ENCODE assay signal across 25 cellular contexts in genomic region chr22:49259870-49260615, GRCh38.
DNase-seq lines count a peak whose midpoint lies in the region; ATAC-seq and TF ChIP-seq lines count a peak whose summit lies in the region.
"Had no signal": no experiment of that assay in that cellular context is flagged by ENCODE, and none has a peak within 500 bp of the region (broad histone marks: within the 10 kb centered on the region; RNA-seq: fewer than 3 reads in every experiment).

No MANE protein-coding gene starts in this region.

- H3K4me2 ChIP-seq in neural progenitor cell, result peak overlapping the region; percentile 49
- H3K4me2 ChIP-seq: A549; BLaER1 treated with 17β-estradiol and CSF1 and Interleukin-3, amounts not matched to agents 10 nM and 100 nM had no signal

- H3K27ac Mint-ChIP-seq in chondrocyte (ENCODE audit: unreplicated experiment) (no peak overlapping the region), neural progenitor cell (no peak overlapping the region)
- no peak overlapping the region for H3K27ac Mint-ChIP-seq in stimulated activated memory B cell treated with anti-CD40 and anti-IgM and Interleukin-4, amounts not matched to agents 10 μg/mL and 1 μg/mL and 100 μg/mL, for 72 hours
- H3K27ac Mint-ChIP-seq: CD4-positive, alpha-beta T cell; HFFc6 had no signal

- H3F3A ChIP-seq in neural progenitor cell (ENCODE audit: low read depth), result peaks cover 6% of the 10 kb centered on the region

- no peaks in the 10 kb centered on the region for H4K20me1 ChIP-seq in neural progenitor cell (ENCODE audit: low read depth)
- H4K20me1 ChIP-seq: BLaER1 treated with 17β-estradiol and CSF1 and Interleukin-3, amounts not matched to agents 10 nM and 100 nM had no signal

- peaks cover 4% of the 10 kb centered on the region for H3K27me3 Mint-ChIP-seq in chondrocyte (ENCODE audit: low read depth)
- H3K27me3 Mint-ChIP-seq in neural progenitor cell (ENCODE audit: insufficient read depth, low read depth), result peaks cover 12% of the 10 kb centered on the region
- H3K27me3 Mint-ChIP-seq in stimulated activated memory B cell treated with anti-CD40 and anti-IgM and Interleukin-4, amounts not matched to agents 10 μg/mL and 1 μg/mL and 100 μg/mL, for 72 hours, result peaks cover 26% of the 10 kb centered on the region

- H3K9me3 ChIP-seq in HEK293 (ENCODE audit: control insufficient read depth, insufficient read depth, low read depth, low read length) (no peaks in the 10 kb centered on the region), neural progenitor cell (ENCODE audit: low read depth) (no peaks in the 10 kb centered on the region), tibial artery (no peaks in the 10 kb centered on the region), HAP-1 (no peaks in the 10 kb centered on the region)
- H3K9me3 ChIP-seq: A549; BLaER1 treated with 17β-estradiol and CSF1 and Interleukin-3, amounts not matched to agents 10 nM and 100 nM; MG63 had no signal

- H3K36me3 Mint-ChIP-seq in chondrocyte (ENCODE audit: low read depth) (no peaks in the 10 kb centered on the region), neural progenitor cell (no peaks in the 10 kb centered on the region)
- H3K36me3 Mint-ChIP-seq in stimulated activated memory B cell treated with anti-CD40 and anti-IgM and Interleukin-4, amounts not matched to agents 10 μg/mL and 1 μg/mL and 100 μg/mL, for 72 hours, result no peaks in the 10 kb centered on the region

- no peaks in the 10 kb centered on the region for H3K36me3 ChIP-seq in HEK293 (ENCODE audit: control insufficient read depth in 2 of 2, insufficient read depth in 1 of 2, low read length in 2 of 2)
- no peaks in the 10 kb centered on the region for H3K36me3 ChIP-seq in neural progenitor cell
- no peaks in the 10 kb centered on the region for H3K36me3 ChIP-seq in tibial artery
- H3K36me3 ChIP-seq in HAP-1 (replicated peaks), result no peaks in the 10 kb centered on the region
- H3K36me3 ChIP-seq: BLaER1 treated with 17β-estradiol and CSF1 and Interleukin-3, amounts not matched to agents 10 nM and 100 nM; MG63 had no signal

- H3K4me1 ChIP-seq in HEK293 (ENCODE audit: control insufficient read depth, insufficient read depth, low read length), result no peaks in the 10 kb centered on the region
- peaks cover 11% of the 10 kb centered on the region for H3K4me1 ChIP-seq in neural progenitor cell
- H3K4me1 ChIP-seq in tibial artery, result no peaks in the 10 kb centered on the region
- H3K4me1 ChIP-seq in HAP-1, result no peaks in the 10 kb centered on the region
- H3K4me1 ChIP-seq: A549 had no signal

- in situ Hi-C loops in HAP-1 (cut with MboI; ENCODE audit: low sequenced_read_pairs), result no loop called here

- H3K4me1 Mint-ChIP-seq in chondrocyte (ENCODE audit: low read depth) (no peaks in the 10 kb centered on the region), neural progenitor cell (peaks cover 4% of the 10 kb centered on the region)
- no peaks in the 10 kb centered on the region for H3K4me1 Mint-ChIP-seq in stimulated activated memory B cell treated with anti-CD40 and anti-IgM and Interleukin-4, amounts not matched to agents 10 μg/mL and 1 μg/mL and 100 μg/mL, for 72 hours

- ATAC-seq in stimulated activated memory B cell treated with anti-CD40 and anti-IgM and Interleukin-4, amounts not matched to agents 10 μg/mL and 1 μg/mL and 100 μg/mL, for 72 hours, result no peak
- ATAC-seq: A549 had no signal

- DNase-seq in chondrocyte (ENCODE audit: low spot score), result peak; percentile 42
- DNase-seq in neural progenitor cell (ENCODE audit: low spot score), result no peak
- peak; percentile 5 to 28 for DNase-seq in tibial artery
- no peak for DNase-seq in HAP-1 (ENCODE audit: low spot score in 2 of 2)
- no peak for DNase-seq in substantia nigra (lab: John Stamatoyannopoulos, UW)
- DNase-seq: AML-193, DMS53, H7, HFFc6, IMR-90, KG1, MG63, NCI-H1105 treated with DMSO at 0.1 percent for 48 hours, NCI-H146, NCI-H1930, NCI-H2107, NCI-H446, NCI-H524 treated with DMSO at 0.1 percent for 48 hours, NCI-H774, Right ventricle myocardium superior had no signal

- POLR2A ChIA-PET in HEK293 (lab: Yijun Ruan, JAX), result no interaction called here

- TF ChIP-seq CTCF in HEK293 (tag by site-specific recombination; IDR thresholded peaks at IDR 0.05) (no peak), chondrocyte (IDR thresholded peaks at IDR 0.05) (no peak), neural progenitor cell (IDR thresholded peaks at IDR 0.05) (no peak), tibial artery (IDR thresholded peaks at IDR 0.05) (no peak)

- no peaks in the 10 kb centered on the region for H3K79me2 ChIP-seq in neural progenitor cell (ENCODE audit: low read depth)

- CTCF ChIA-PET in HEK293 (lab: Yijun Ruan, JAX), result no interaction called here

- H3K9me3 Mint-ChIP-seq in chondrocyte (ENCODE audit: low read depth), result peaks cover 5% of the 10 kb centered on the region
- peaks cover under 1% of the 10 kb centered on the region for H3K9me3 Mint-ChIP-seq in neural progenitor cell
- H3K9me3 Mint-ChIP-seq in stimulated activated memory B cell treated with anti-CD40 and anti-IgM and Interleukin-4, amounts not matched to agents 10 μg/mL and 1 μg/mL and 100 μg/mL, for 72 hours, result peaks cover 5% of the 10 kb centered on the region
- H3K9me3 Mint-ChIP-seq: CD4-positive, alpha-beta T cell had no signal

- H3K9ac ChIP-seq in neural progenitor cell, result no peak overlapping the region
- H3K9ac ChIP-seq: BLaER1 treated with 17β-estradiol and CSF1 and Interleukin-3, amounts not matched to agents 10 nM and 100 nM had no signal

- H3K4me3 Mint-ChIP-seq in chondrocyte (ENCODE audit: unreplicated experiment), result no peak overlapping the region
- no peak overlapping the region for H3K4me3 Mint-ChIP-seq in neural progenitor cell
- no peak overlapping the region for H3K4me3 Mint-ChIP-seq in stimulated activated memory B cell treated with anti-CD40 and anti-IgM and Interleukin-4, amounts not matched to agents 10 μg/mL and 1 μg/mL and 100 μg/mL, for 72 hours
- H3K4me3 Mint-ChIP-seq: CD4-positive, alpha-beta T cell; HFFc6 had no signal

- H2AFZ ChIP-seq in neural progenitor cell (replicated peaks), result no peak overlapping the region

- H3K27me3 ChIP-seq in neural progenitor cell, result no peaks in the 10 kb centered on the region
- H3K27me3 ChIP-seq in tibial artery, result peaks cover 0 to 4% of the 10 kb centered on the region in 2 donors
- H3K27me3 ChIP-seq in HAP-1 (ENCODE audit: low read depth), result no peaks in the 10 kb centered on the region
- H3K27me3 ChIP-seq: BLaER1 treated with 17β-estradiol and CSF1 and Interleukin-3, amounts not matched to agents 10 nM and 100 nM had no signal

- H3K27ac ChIP-seq in HEK293 (ENCODE audit: extremely low read depth, low read depth, low read length) (no peak overlapping the region), neural progenitor cell (no peak overlapping the region), tibial artery (no peak overlapping the region), substantia nigra (ENCODE audit: low read depth, low read length, poor library complexity, severe bottlenecking) (no peak overlapping the region)
- H3K27ac ChIP-seq: A549; BLaER1 treated with 17β-estradiol and CSF1 and Interleukin-3, amounts not matched to agents 10 nM and 100 nM had no signal

- intact Hi-C loops in tibial artery (cut with DNase I; ENCODE audit: low total_unique reads), result no loop called here

- no peak overlapping the region for H3K4me3 ChIP-seq in HEK293 (ENCODE audit: low read depth, low read length)
- no peak overlapping the region for H3K4me3 ChIP-seq in neural progenitor cell
- no peak overlapping the region for H3K4me3 ChIP-seq in tibial artery
- no peak overlapping the region for H3K4me3 ChIP-seq in HAP-1
- H3K4me3 ChIP-seq: A549; BLaER1 treated with 17β-estradiol and CSF1 and Interleukin-3, amounts not matched to agents 10 nM and 100 nM; MG63 had no signal

TF ChIP-seq in HEK293, 187 proteins besides CTCF, POLR2A, EP300 and RAD21 (continues in another document):
- TF ChIP-seq GLIS1 (tag by site-specific recombination; IDR thresholded peaks at IDR 0.05), result no peak
- TF ChIP-seq INSM2 (tag by site-specific recombination; IDR thresholded peaks at IDR 0.05), result no peak
- TF ChIP-seq ZNF366 (tag by site-specific recombination; conservative IDR thresholded peaks at IDR 0.05), result peak; percentile 96
- peak; percentile 98 for TF ChIP-seq ZBTB17 (tag by site-specific recombination; IDR thresholded peaks at IDR 0.05)
- no peak for TF ChIP-seq ZNF670 (tag by site-specific recombination; IDR thresholded peaks at IDR 0.05; ENCODE audit: low read depth)
- no peak for TF ChIP-seq ZNF239 (tag by site-specific recombination; IDR thresholded peaks at IDR 0.05)
- 0 out of 2 replicates have a peak, but pooled peaks have one; percentile 28 for TF ChIP-seq ZNF148 (tag by site-specific recombination; IDR thresholded peaks at IDR 0.05; ENCODE audit: borderline replicate concordance)
- TF ChIP-seq OVOL3 (tag by site-specific recombination; IDR thresholded peaks at IDR 0.05), result no peak
- no peak for TF ChIP-seq ZNF501 (tag by site-specific recombination; IDR thresholded peaks at IDR 0.05)

Comparison
In these comparisons a context has a peak if more than half of its experiments do, and no peak if none do; other contexts are left out.
1. DNase-seq: peak in chondrocyte (single experiment) and tibial artery (2 of 2); none in neural progenitor cell (single experiment), HAP-1 (0 of 2) and substantia nigra (0 of 49).